Comparison of ENCODE assay signal across 9 cellular contexts in the genomic region with DNA sequence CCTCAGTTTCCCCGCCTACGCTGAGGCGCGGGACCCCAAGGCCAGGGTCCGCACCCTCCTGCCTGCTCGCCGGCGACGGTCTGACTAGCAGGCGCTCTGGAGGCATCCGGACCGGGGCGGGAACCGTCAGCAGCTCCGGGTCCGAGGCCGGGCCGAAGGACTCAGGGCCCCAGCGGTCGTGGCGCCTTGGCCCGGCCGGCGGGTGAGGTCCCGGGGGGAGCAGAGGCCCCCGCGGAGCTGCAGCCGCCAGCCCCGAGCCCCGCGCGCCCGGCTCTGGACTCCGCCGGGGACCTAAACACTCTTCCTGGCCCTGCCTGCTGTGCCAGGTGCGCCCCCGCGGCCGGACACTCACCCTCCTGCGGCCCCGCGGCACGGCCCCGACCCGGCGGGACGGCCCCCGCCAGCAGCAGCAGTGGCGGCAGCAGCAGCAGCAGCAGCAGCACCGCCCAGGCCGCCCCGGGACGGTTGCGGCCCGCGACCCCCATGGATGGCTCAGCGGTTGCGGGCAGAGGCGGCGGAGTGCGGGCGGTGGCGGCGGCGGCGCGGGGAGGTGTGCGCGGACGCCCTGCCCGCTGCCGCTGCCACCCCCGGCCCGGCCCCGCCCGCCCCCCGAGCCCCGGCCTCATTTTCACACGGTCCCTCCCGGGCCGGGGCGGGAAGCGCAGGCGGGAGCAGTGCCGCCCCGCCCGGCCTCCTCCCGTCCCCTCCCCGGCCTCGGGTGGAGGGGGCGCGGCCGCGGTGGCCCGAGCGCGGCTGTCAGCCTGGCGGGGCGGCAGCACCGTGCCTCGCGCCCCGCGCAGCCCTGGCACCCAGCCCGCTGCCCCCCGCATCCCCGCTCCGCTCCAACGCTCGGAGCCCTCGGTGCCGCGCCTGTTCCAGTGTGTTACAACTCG. TPM values are rescaled to one million over a fixed set of nuclear protein-coding genes. Genes with fewer than 3 reads are reported as not detected.
DNase-seq lines count a peak whose midpoint lies in the region; ATAC-seq and TF ChIP-seq lines count a peak whose summit lies in the region.
"Had no signal": no experiment of that assay in that cellular context is flagged by ENCODE, and none has a peak within 500 bp of the region (broad histone marks: within the 10 kb centered on the region; RNA-seq: fewer than 3 reads in every experiment).

A gene (minus strand): TSS at position 556 of the 893 bp plus-strand sequence. CDS start 71 bp downstream, at position 485.

- no peaks in the 10 kb centered on the region for H3K9me3 Mint-ChIP-seq in endothelial cell (ENCODE audit: unreplicated experiment)
- no peaks in the 10 kb centered on the region for H3K9me3 Mint-ChIP-seq in naive thymus-derived CD8-positive, alpha-beta T cell

- peaks cover 11% of the 10 kb centered on the region for H3K27me3 Mint-ChIP-seq in endothelial cell (ENCODE audit: unreplicated experiment)
- H3K27me3 Mint-ChIP-seq in naive thymus-derived CD8-positive, alpha-beta T cell, result peaks cover 44 to 79% (median 60%) of the 10 kb centered on the region in 5 donors

- POLR2A ChIA-PET in naive thymus-derived CD8-positive, alpha-beta T cell (lab: Charles Lee), result no interaction called here

- TF ChIP-seq CTCF in endothelial cell (IDR thresholded peaks at IDR 0.05; ENCODE audit: unreplicated experiment), result no peak

- H3K36me3 Mint-ChIP-seq in endothelial cell (ENCODE audit: low read depth, unreplicated experiment), result no peaks in the 10 kb centered on the region
- peaks cover 0 to 3% (median under 1%) of the 10 kb centered on the region in 3 donors for H3K36me3 Mint-ChIP-seq in naive thymus-derived CD8-positive, alpha-beta T cell

- H3K4me3 Mint-ChIP-seq in endothelial cell (ENCODE audit: unreplicated experiment), result peak within 1 kb of the TSS; percentile 77
- H3K4me3 Mint-ChIP-seq in naive thymus-derived CD8-positive, alpha-beta T cell, result peak within 1 kb of the TSS; percentile 48 to 76 (median 65)

- no peak within 1 kb of the TSS for H3K27ac Mint-ChIP-seq in endothelial cell (ENCODE audit: unreplicated experiment)
- no peak within 1 kb of the TSS for H3K27ac Mint-ChIP-seq in naive thymus-derived CD8-positive, alpha-beta T cell

- no peaks in the 10 kb centered on the region for H3K4me1 Mint-ChIP-seq in endothelial cell (ENCODE audit: unreplicated experiment)
- H3K4me1 Mint-ChIP-seq in naive thymus-derived CD8-positive, alpha-beta T cell, result peaks cover 0 to 12% (median 9%) of the 10 kb centered on the region in 4 donors

- DNase-seq in AG08395 (ENCODE audit: low spot score), result peak; percentile 45
- peak; percentile 34 for DNase-seq in HuH-7.5 (ENCODE audit: low spot score)
- peak; percentile 24 for DNase-seq in endothelial cell (ENCODE audit: low spot score)
- DNase-seq in naive thymus-derived CD8-positive, alpha-beta T cell, result peak in 1 of 10 donors; percentile 9
- no peak for DNase-seq in NCI-H1436 (lab: John Stamatoyannopoulos, UW)
- no peak for DNase-seq in T1000 (lab: John Stamatoyannopoulos, UW)
- no peak for DNase-seq in RPMI8226

- ATAC-seq in naive thymus-derived CD8-positive, alpha-beta T cell, result peak; percentile 28 to 46
- ATAC-seq in HG03135 (IDR thresholded peaks at IDR 0.05; ENCODE audit: unreplicated experiment), result no peak
- ATAC-seq: activated CD4-positive, CD25-positive, alpha-beta regulatory T cell treated with anti-CD3 and anti-CD28 coated beads, Interleukin-2, amount 50 U/mL, for 24 hours had no signal

RNA-seq across cellular contexts. Expression of the gene that starts here (rescaled TPM):
- total RNA-seq in endothelial cell (ENCODE audit: unreplicated experiment), result 2.4 TPM
- under 1 TPM in 1 of 2 experiments, not detected in 1; 0.96 TPM for total RNA-seq in naive thymus-derived CD8-positive, alpha-beta T cell
- polyA plus RNA-seq in naive thymus-derived CD8-positive, alpha-beta T cell, result not detected

Comparison
In these comparisons a context has a peak if more than half of its experiments do, and no peak if none do; other contexts are left out.
1. Peak in ATAC-seq in naive thymus-derived CD8-positive, alpha-beta T cell; RNA of the gene not detected or under 1 TPM.
2. DNase-seq: peak in AG08395 (single experiment), HuH-7.5 (single experiment) and endothelial cell (single experiment); none in NCI-H1436 (single experiment), T1000 (single experiment) and RPMI8226 (single experiment).